Comparison of ENCODE assay signal across 11 cellular contexts in genomic region chr16:54934536-54935410, GRCh38. TPM values are rescaled to one million over a fixed set of nuclear protein-coding genes. Genes with fewer than 3 reads are reported as not detected.
DNase-seq lines count a peak whose midpoint lies in the region; ATAC-seq and TF ChIP-seq lines count a peak whose summit lies in the region.
"Had no signal": no experiment of that assay in that cellular context is flagged by ENCODE, and none has a peak within 500 bp of the region (broad histone marks: within the 10 kb centered on the region; RNA-seq: fewer than 3 reads in every experiment).

No MANE protein-coding gene starts in this region.

- H3K36me3 ChIP-seq in esophagus squamous epithelium (peaks cover 0 to 34% (median 0%) of the 10 kb centered on the region in 3 donors), osteoblast (ENCODE audit: insufficient read depth, low read length) (peaks cover 23% of the 10 kb centered on the region)
- H3K36me3 ChIP-seq in CD8-positive, alpha-beta memory T cell (ENCODE audit: insufficient read depth, low read length): no peaks in the 10 kb centered on the region

- peaks cover 0 to 16% (median 6%) of the 10 kb centered on the region in 5 donors for H3K9me3 Mint-ChIP-seq in CD8-positive, alpha-beta memory T cell

- H3K27me3 ChIP-seq in esophagus squamous epithelium (peaks cover 0 to 94% (median 45%) of the 10 kb centered on the region in 4 donors), osteoblast (ENCODE audit: insufficient read depth, low read length) (no peaks in the 10 kb centered on the region)
- peaks cover 40% of the 10 kb centered on the region for H3K27me3 ChIP-seq in CD8-positive, alpha-beta memory T cell (ENCODE audit: insufficient read depth, low read length, poor library complexity, severe bottlenecking)
- H3K27me3 ChIP-seq: tibial artery had no signal

- ATAC-seq in GM21515 (IDR thresholded peaks at IDR 0.05; ENCODE audit: unreplicated experiment) (no peak), GM21619 (IDR thresholded peaks at IDR 0.05; ENCODE audit: unreplicated experiment) (no peak)

- peaks cover 65 to 72% of the 10 kb centered on the region in 2 donors for H3K27me3 Mint-ChIP-seq in CD8-positive, alpha-beta memory T cell

- no peaks in the 10 kb centered on the region for H3K36me3 Mint-ChIP-seq in CD8-positive, alpha-beta memory T cell

- H3K27ac ChIP-seq in esophagus squamous epithelium (peak overlapping the region; percentile 2 to 94 (median 67)), osteoblast (ENCODE audit: low read depth, low read length) (peak overlapping the region; percentile 69)
- H3K27ac ChIP-seq in CD8-positive, alpha-beta memory T cell (ENCODE audit: low read depth, low read length): no peak overlapping the region

- H3K4me3 Mint-ChIP-seq in CD8-positive, alpha-beta memory T cell: peak overlapping the region in 3 of 7 donors; percentile 8 to 59 (median 52)

- no peaks in the 10 kb centered on the region for H3K9me3 ChIP-seq in esophagus squamous epithelium
- no peaks in the 10 kb centered on the region for H3K9me3 ChIP-seq in osteoblast (ENCODE audit: low read depth, low read length)
- no peaks in the 10 kb centered on the region for H3K9me3 ChIP-seq in CD8-positive, alpha-beta memory T cell (ENCODE audit: low read length)
- H3K9me3 ChIP-seq: tibial artery had no signal

- H3K4me3 ChIP-seq in NB4 (ENCODE audit: low read depth, low read length): peak overlapping the region; percentile 6
- H3K4me3 ChIP-seq in esophagus squamous epithelium: peak overlapping the region; percentile 13 to 79 (median 68)
- H3K4me3 ChIP-seq in osteoblast (ENCODE audit: insufficient read depth, low read length): peak overlapping the region; percentile 71
- H3K4me3 ChIP-seq in CD8-positive, alpha-beta memory T cell (ENCODE audit: low read length): no peak overlapping the region

- POLR2A ChIA-PET in CD8-positive, alpha-beta memory T cell (lab: Charles Lee): no interaction called here

- TF ChIP-seq POLR2A in NB4 (IDR thresholded peaks at IDR 0.05; ENCODE audit: extremely low read depth, insufficient read length) (no peak), esophagus squamous epithelium (IDR thresholded peaks at IDR 0.05) (no peak)

- H2AFZ ChIP-seq in osteoblast (ENCODE audit: low read length): no peak overlapping the region

- CTCF ChIA-PET in CD8-positive, alpha-beta memory T cell (lab: Charles Lee): no interaction called here

- H3K4me2 ChIP-seq in osteoblast (ENCODE audit: insufficient read depth, low read length): peak overlapping the region; percentile 84

- peaks cover 92% of the 10 kb centered on the region for H3K79me2 ChIP-seq in osteoblast (ENCODE audit: insufficient read depth, low read length)

- H4K20me1 ChIP-seq in osteoblast (ENCODE audit: insufficient read depth, low read length): peaks cover 39% of the 10 kb centered on the region

- H3K27ac Mint-ChIP-seq in CD8-positive, alpha-beta memory T cell: no peak overlapping the region

- H3K4me1 ChIP-seq in esophagus squamous epithelium (peaks cover 7 to 89% (median 29%) of the 10 kb centered on the region in 3 donors), osteoblast (ENCODE audit: insufficient read depth, low read length) (peaks cover 10% of the 10 kb centered on the region)
- H3K4me1 ChIP-seq in CD8-positive, alpha-beta memory T cell (ENCODE audit: insufficient read depth, low read length): peaks cover 5% of the 10 kb centered on the region

- H3K4me1 Mint-ChIP-seq in CD8-positive, alpha-beta memory T cell: peaks cover 14 to 32% (median 17%) of the 10 kb centered on the region in 3 donors

- peak; percentile 16 for DNase-seq in DMS53 (lab: John Stamatoyannopoulos, UW)
- DNase-seq in DMS53 treated with DMSO at 0.1 percent for 48 hours (lab: John Stamatoyannopoulos, UW; ENCODE audit: unreplicated experiment): no peak
- DNase-seq in NB4 (ENCODE audit: low read depth): no peak
- DNase-seq in esophagus squamous epithelium (lab: John Stamatoyannopoulos, UW): no peak
- peak; percentile 91 for DNase-seq in osteoblast (ENCODE audit: insufficient read length, low spot score, missing footprints)
- DNase-seq in CD8-positive, alpha-beta memory T cell: no peak
- DNase-seq: MV-4-11, SHP77, tibial artery had no signal

- WGBS in esophagus squamous epithelium, 2 donors: 30 to 39% methylated on average over 19 to 36 of the region's 37 CpGs

- intact Hi-C loops in esophagus squamous epithelium (cut with DNase I): loop anchor here (5.0 kb wide), 2 partner anchors 287 to 647 kb away; partner anchors contain the start of gene IRX3

- TF ChIP-seq CTCF in NB4 (IDR thresholded peaks at IDR 0.05; ENCODE audit: low read depth, low read length) (no peak), esophagus squamous epithelium (IDR thresholded peaks at IDR 0.05) (peak in 3 of 6 experiments; percentile 5 to 26 (median 19)), osteoblast (IDR thresholded peaks at IDR 0.05; ENCODE audit: extremely low read depth, low read depth, low read length) (peak; percentile 18)

RNA-seq across cellular contexts. Expression of gene IRX5, which starts 4.1 kb away (rescaled TPM):
- 10 to 100 TPM; 11.9 to 23.5 (median 14.0) TPM for total RNA-seq in esophagus squamous epithelium
- total RNA-seq in osteoblast: 16.5 and 19.5 TPM in 2 replicates
- not detected for total RNA-seq in CD8-positive, alpha-beta memory T cell
- polyA plus RNA-seq in CD8-positive, alpha-beta memory T cell: not detected

Comparison
In these comparisons a context has a peak if more than half of its experiments do, and no peak if none do; other contexts are left out.
1. DNase-seq: peak in DMS53 (single experiment) and osteoblast (single experiment); none in DMS53 treated with DMSO at 0.1 percent for 48 hours (single experiment), NB4 (single experiment), esophagus squamous epithelium (single experiment) and CD8-positive, alpha-beta memory T cell (0 of 5).
2. RNA of gene IRX5, which starts 4.1 kb away (total RNA-seq): 16.5 to 19.5 TPM in osteoblast and 11.9 to 23.5 TPM in esophagus squamous epithelium; not detected in CD8-positive, alpha-beta memory T cell; every median in the first group is over 10 times any median in the second.